9 cellular contexts compared by ENCODE assay signal in genomic region chr1:32336963-32337675, GRCh38. TPM values are rescaled to one million over a fixed set of nuclear protein-coding genes. Genes with fewer than 3 reads are reported as not detected.
A peak's percentile ranks its signal among the peaks of the same experiment; 100 is the strongest.
DNase-seq lines count a peak whose midpoint lies in the region; TF ChIP-seq lines count a peak whose summit lies in the region.
"Had no signal": no experiment of that assay in that cellular context is flagged by ENCODE, and none has a peak within 500 bp of the region (broad histone marks: within the 10 kb centered on the region; RNA-seq: fewer than 3 reads in every experiment).

No MANE protein-coding gene starts in this region.

- H3K27me3 ChIP-seq in breast epithelium: no peaks in the 10 kb centered on the region

- DNase-seq in activated naive CD4-positive, alpha-beta T cell treated with Interleukin-2 at 50 U/mL for 16 hours: peak; percentile 66
- DNase-seq in activated naive CD4-positive, alpha-beta T cell (lab: John Stamatoyannopoulos, UW): no peak
- no peak for DNase-seq in SK-N-MC (ENCODE audit: low read depth, low spot score)
- no peak for DNase-seq in breast epithelium (ENCODE audit: low spot score in 2 of 2)
- DNase-seq in midbrain (lab: John Stamatoyannopoulos, UW): peak; percentile 45
- no peak for DNase-seq in dermis blood vessel endothelial cell
- DNase-seq in NCI-H446 (lab: John Stamatoyannopoulos, UW): no peak
- DNase-seq in NCI-H2196 (lab: John Stamatoyannopoulos, UW; ENCODE audit: unreplicated experiment): no peak

- intact Hi-C loops in breast epithelium (cut with DNase I; ENCODE audit: low total_unique reads): no loop called here

- no peak for TF ChIP-seq POLR2A in breast epithelium (IDR thresholded peaks at IDR 0.05)

- H3K4me1 ChIP-seq in breast epithelium: peaks cover 17 to 26% of the 10 kb centered on the region in 2 donors
- H3K4me1 ChIP-seq: psoas muscle had no signal

- peaks cover 29% of the 10 kb centered on the region for H3K36me3 ChIP-seq in SK-N-MC (ENCODE audit: insufficient read depth, low read length)
- H3K36me3 ChIP-seq in breast epithelium: no peaks in the 10 kb centered on the region

- H3K4me3 ChIP-seq in SK-N-MC (peak overlapping the region; percentile 83), breast epithelium (peak overlapping the region in 1 of 3 donors; percentile 96)

- H3K27ac ChIP-seq in SK-N-MC: no peak overlapping the region
- H3K27ac ChIP-seq in breast epithelium: peak overlapping the region; percentile 84 to 89

- no peak for TF ChIP-seq CTCF in breast epithelium (IDR thresholded peaks at IDR 0.05)

- H3K9me3 ChIP-seq in SK-N-MC (ENCODE audit: low read depth, low read length): no peaks in the 10 kb centered on the region
- no peaks in the 10 kb centered on the region for H3K9me3 ChIP-seq in breast epithelium
- H3K9me3 ChIP-seq: psoas muscle had no signal

- H3K9ac ChIP-seq in SK-N-MC (ENCODE audit: insufficient read length): no peak overlapping the region

RNA-seq across cellular contexts. Expression of gene MARCKSL1, which starts 1.1 kb away (rescaled TPM):
- total RNA-seq in breast epithelium: 10 to 100 TPM; 33.4 to 82.8 (median 47.9) TPM
- 129 and 147 TPM in 2 replicates for total RNA-seq in dermis blood vessel endothelial cell

RNA-seq across cellular contexts. Expression of gene FAM229A, which starts 25.2 kb away (rescaled TPM):
- total RNA-seq in breast epithelium (10 to 100 TPM in 2 of 3 donors, 1 to 10 TPM in 1; 8.8 to 15.8 (median 10.2) TPM), dermis blood vessel endothelial cell (0.88 and 2.0 TPM in 2 replicates)

RNA-seq across cellular contexts. Expression of gene TSSK3, which starts 25.2 kb away (rescaled TPM):
- total RNA-seq in breast epithelium (1 to 10 TPM; 1.4 to 3.9 (median 3.4) TPM), dermis blood vessel endothelial cell (0.14 TPM in 1 of 2 replicates, not detected in the other)

RNA-seq across cellular contexts. Expression of gene HDAC1, which starts 45.2 kb away (rescaled TPM):
- total RNA-seq in breast epithelium: 10 to 100 TPM; 31.8 to 87.5 (median 87.4) TPM
- total RNA-seq in dermis blood vessel endothelial cell: 176 and 202 TPM in 2 replicates

RNA-seq across cellular contexts. Expression of gene BSDC1, which starts 57.1 kb away (rescaled TPM):
- total RNA-seq in breast epithelium (100 to 1,000 TPM in 1 of 3 donors, 10 to 100 TPM in 2; 86.9 to 123 (median 95.1) TPM), dermis blood vessel endothelial cell (61.5 and 75.7 TPM in 2 replicates)

Comparison
In these comparisons a context has a peak if more than half of its experiments do, and no peak if none do; other contexts are left out.
1. DNase-seq: peak in activated naive CD4-positive, alpha-beta T cell treated with Interleukin-2 at 50 U/mL for 16 hours (single experiment) and midbrain (single experiment); none in activated naive CD4-positive, alpha-beta T cell (0 of 4), SK-N-MC (single experiment), breast epithelium (0 of 2), dermis blood vessel endothelial cell (single experiment), NCI-H446 (0 of 2) and NCI-H2196 (single experiment).